7 cellular contexts compared by ENCODE assay signal in the genomic region with DNA sequence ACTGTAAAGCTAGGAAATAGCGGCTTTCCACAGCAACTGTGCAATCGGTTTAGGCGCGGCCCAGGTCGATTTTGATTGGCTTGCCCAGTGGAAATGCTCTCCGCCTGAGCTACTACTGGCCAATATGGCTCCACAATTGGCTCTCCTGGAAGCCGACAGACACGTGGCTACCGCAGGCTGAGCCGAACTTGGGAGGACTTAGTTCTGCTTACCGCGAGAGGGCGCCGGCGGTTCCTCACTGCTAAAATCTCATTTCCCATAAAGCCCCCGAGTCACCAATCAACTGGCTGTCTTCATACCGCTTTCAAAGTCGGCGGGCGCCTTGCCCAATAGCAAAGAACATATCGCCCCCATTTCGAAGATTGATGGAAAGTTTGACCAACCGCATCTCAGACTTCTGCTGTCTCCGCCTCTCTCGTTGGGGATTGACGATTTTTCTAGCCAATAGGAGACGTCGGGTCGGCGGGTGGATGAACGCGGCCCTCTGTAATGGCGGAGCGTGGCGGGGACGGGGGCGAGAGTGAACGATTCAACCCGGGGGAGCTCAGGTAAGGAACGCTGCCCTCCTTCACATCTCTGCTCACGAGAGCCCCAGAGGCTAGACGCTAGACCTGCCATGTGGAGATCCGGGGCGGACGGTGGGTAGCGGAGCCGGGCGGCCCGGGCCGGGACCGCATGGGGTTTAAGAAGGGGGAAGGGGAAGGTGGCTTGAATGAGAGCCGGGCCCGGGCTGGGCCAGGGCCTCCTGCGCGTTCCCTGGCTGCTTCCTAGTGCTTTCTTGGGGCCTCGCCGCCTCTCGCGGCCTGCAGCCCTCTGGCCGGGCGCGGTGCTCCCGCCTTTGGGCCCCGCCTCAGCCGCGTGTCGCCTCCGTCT. TPM values are rescaled to one million over a fixed set of nuclear protein-coding genes. Genes with fewer than 3 reads are reported as not detected.
A peak's percentile ranks its signal among the peaks of the same experiment; 100 is the strongest.
DNase-seq lines count a peak whose midpoint lies in the region; ATAC-seq and TF ChIP-seq lines count a peak whose summit lies in the region.

A gene (plus strand): TSS at position 473 of the 873 bp plus-strand sequence. CDS start 17 bp downstream, at position 490.

- peaks cover 10% of the 10 kb centered on the region for H3K4me1 ChIP-seq in hepatocyte (ENCODE audit: insufficient read depth)

- H3K4me3 ChIP-seq in astrocyte of the cerebellum (ENCODE audit: low read depth, low read length) (peak within 1 kb of the TSS; percentile 94), hepatocyte (peak within 1 kb of the TSS; percentile 59)

- in situ Hi-C loops in astrocyte of the cerebellum (cut with HindIII; ENCODE audit: low sequenced_read_pairs), result no loop called here

- TF ChIP-seq CTCF in astrocyte of the cerebellum (IDR thresholded peaks at IDR 0.05; ENCODE audit: low read depth, low read length, missing control alignments) (peak; percentile 70), hepatocyte (IDR thresholded peaks at IDR 0.05; ENCODE audit: poor library complexity) (peak; percentile 82)

- H3K9me3 ChIP-seq in hepatocyte (ENCODE audit: low read depth), result no peaks in the 10 kb centered on the region

- DNase-seq in NCI-H1930 (lab: John Stamatoyannopoulos, UW) (peak; percentile 96 to 97), T-helper 22 cell (ENCODE audit: low read depth) (peak; percentile 94), astrocyte of the cerebellum (ENCODE audit: low read depth) (peak; percentile 100), hepatocyte (ENCODE audit: low spot score) (peak; percentile 100), retina (peak; percentile 98)

- H3K27me3 ChIP-seq in hepatocyte, result no peaks in the 10 kb centered on the region

- H3K36me3 ChIP-seq in hepatocyte (replicated peaks; ENCODE audit: insufficient read depth, low read depth), result no peaks in the 10 kb centered on the region

- peaks cover 48% of the 10 kb centered on the region for H3K79me2 ChIP-seq in hepatocyte

- H2AFZ ChIP-seq in hepatocyte, result peak within 1 kb of the TSS; percentile 61

- H3K4me2 ChIP-seq in hepatocyte, result peak within 1 kb of the TSS; percentile 87

- ATAC-seq in GM18499 (IDR thresholded peaks at IDR 0.05; ENCODE audit: insufficient read depth, unreplicated experiment), result peak; percentile 95
- peak; percentile 98 for ATAC-seq in HG02970 (IDR thresholded peaks at IDR 0.05; ENCODE audit: low FRiP score, unreplicated experiment)

- no peaks in the 10 kb centered on the region for H3K9me2 ChIP-seq in hepatocyte (replicated peaks; ENCODE audit: insufficient read depth)

- peak within 1 kb of the TSS; percentile 98 for H3K27ac ChIP-seq in hepatocyte

- WGBS in hepatocyte (ENCODE audit: low lambda C conversion rate, missing lambda C conversion rate), result under 1% methylated on average over 59 of the region's 68 CpGs

- peaks cover 32% of the 10 kb centered on the region for H4K20me1 ChIP-seq in hepatocyte (ENCODE audit: insufficient read depth, poor library complexity, severe bottlenecking)

RNA-seq across cellular contexts. Expression of the gene that starts here (rescaled TPM):
- total RNA-seq in hepatocyte, result 56.8 and 68.1 TPM in 2 replicates
- 49.3 and 57.9 TPM in 2 replicates for polyA plus RNA-seq in hepatocyte

Comparison
In these comparisons a context has a peak if more than half of its experiments do, and no peak if none do; other contexts are left out.
1. Peak in every context shown above with its lines: DNase-seq, ATAC-seq, H3K4me3 ChIP-seq and H3K27ac ChIP-seq.